2 cellular contexts compared by ENCODE assay signal in genomic region chr15:70830615-70831014, GRCh38.
A peak's percentile ranks its signal among the peaks of the same experiment; 100 is the strongest.
TF ChIP-seq lines count a peak whose summit lies in the region.

No MANE protein-coding gene starts in this region.

TF ChIP-seq in liver, 16 proteins besides CTCF, POLR2A, EP300 and RAD21:
- TF ChIP-seq, protein P1, sequence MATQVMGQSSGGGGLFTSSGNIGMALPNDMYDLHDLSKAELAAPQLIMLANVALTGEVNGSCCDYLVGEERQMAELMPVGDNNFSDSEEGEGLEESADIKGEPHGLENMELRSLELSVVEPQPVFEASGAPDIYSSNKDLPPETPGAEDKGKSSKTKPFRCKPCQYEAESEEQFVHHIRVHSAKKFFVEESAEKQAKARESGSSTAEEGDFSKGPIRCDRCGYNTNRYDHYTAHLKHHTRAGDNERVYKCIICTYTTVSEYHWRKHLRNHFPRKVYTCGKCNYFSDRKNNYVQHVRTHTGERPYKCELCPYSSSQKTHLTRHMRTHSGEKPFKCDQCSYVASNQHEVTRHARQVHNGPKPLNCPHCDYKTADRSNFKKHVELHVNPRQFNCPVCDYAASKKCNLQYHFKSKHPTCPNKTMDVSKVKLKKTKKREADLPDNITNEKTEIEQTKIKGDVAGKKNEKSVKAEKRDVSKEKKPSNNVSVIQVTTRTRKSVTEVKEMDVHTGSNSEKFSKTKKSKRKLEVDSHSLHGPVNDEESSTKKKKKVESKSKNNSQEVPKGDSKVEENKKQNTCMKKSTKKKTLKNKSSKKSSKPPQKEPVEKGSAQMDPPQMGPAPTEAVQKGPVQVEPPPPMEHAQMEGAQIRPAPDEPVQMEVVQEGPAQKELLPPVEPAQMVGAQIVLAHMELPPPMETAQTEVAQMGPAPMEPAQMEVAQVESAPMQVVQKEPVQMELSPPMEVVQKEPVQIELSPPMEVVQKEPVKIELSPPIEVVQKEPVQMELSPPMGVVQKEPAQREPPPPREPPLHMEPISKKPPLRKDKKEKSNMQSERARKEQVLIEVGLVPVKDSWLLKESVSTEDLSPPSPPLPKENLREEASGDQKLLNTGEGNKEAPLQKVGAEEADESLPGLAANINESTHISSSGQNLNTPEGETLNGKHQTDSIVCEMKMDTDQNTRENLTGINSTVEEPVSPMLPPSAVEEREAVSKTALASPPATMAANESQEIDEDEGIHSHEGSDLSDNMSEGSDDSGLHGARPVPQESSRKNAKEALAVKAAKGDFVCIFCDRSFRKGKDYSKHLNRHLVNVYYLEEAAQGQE (IDR thresholded peaks at IDR 0.05), result peak; percentile 28
- no peak for TF ChIP-seq HNF4G (IDR thresholded peaks at IDR 0.05)
- no peak for TF ChIP-seq NR2F2 (IDR thresholded peaks at IDR 0.05)
- peak; percentile 78 to 80 for TF ChIP-seq RXRA (IDR thresholded peaks at IDR 0.05)
- TF ChIP-seq ATF3 (IDR thresholded peaks at IDR 0.05), result no peak
- TF ChIP-seq JUND (IDR thresholded peaks at IDR 0.05), result peak in 1 of 2 donors; percentile 23
- peak; percentile 71 for TF ChIP-seq SP1 (IDR thresholded peaks at IDR 0.05)
- TF ChIP-seq GABPA (IDR thresholded peaks at IDR 0.05 in 1 of 2, conservative IDR thresholded peaks at IDR 0.05 in 1 of 2), result no peak
- TF ChIP-seq HNF4A (conservative IDR thresholded peaks at IDR 0.05), result peak; percentile 46 to 60
- TF ChIP-seq, protein P2, sequence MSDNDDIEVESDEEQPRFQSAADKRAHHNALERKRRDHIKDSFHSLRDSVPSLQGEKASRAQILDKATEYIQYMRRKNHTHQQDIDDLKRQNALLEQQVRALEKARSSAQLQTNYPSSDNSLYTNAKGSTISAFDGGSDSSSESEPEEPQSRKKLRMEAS (IDR thresholded peaks at IDR 0.05), result peak; percentile 28
- peak; percentile 57 for TF ChIP-seq YY1 (IDR thresholded peaks at IDR 0.05)
- TF ChIP-seq, protein P3, sequence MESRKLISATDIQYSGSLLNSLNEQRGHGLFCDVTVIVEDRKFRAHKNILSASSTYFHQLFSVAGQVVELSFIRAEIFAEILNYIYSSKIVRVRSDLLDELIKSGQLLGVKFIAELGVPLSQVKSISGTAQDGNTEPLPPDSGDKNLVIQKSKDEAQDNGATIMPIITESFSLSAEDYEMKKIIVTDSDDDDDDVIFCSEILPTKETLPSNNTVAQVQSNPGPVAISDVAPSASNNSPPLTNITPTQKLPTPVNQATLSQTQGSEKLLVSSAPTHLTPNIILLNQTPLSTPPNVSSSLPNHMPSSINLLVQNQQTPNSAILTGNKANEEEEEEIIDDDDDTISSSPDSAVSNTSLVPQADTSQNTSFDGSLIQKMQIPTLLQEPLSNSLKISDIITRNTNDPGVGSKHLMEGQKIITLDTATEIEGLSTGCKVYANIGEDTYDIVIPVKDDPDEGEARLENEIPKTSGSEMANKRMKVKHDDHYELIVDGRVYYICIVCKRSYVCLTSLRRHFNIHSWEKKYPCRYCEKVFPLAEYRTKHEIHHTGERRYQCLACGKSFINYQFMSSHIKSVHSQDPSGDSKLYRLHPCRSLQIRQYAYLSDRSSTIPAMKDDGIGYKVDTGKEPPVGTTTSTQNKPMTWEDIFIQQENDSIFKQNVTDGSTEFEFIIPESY (IDR thresholded peaks at IDR 0.05), result peak; percentile 30
- no peak for TF ChIP-seq EGR1 (IDR thresholded peaks at IDR 0.05; ENCODE audit: low read depth in 2 of 2)
- TF ChIP-seq FOXA1 (IDR thresholded peaks at IDR 0.05), result no peak
- TF ChIP-seq TAF1 (conservative IDR thresholded peaks at IDR 0.05), result no peak
- peak; percentile 32 for TF ChIP-seq FOXA2 (IDR thresholded peaks at IDR 0.05)

TF ChIP-seq in HepG2, 621 proteins besides CTCF, POLR2A, EP300 and RAD21:
- TF ChIP-seq GRHL1 (CRISPR knock-in tag; conservative IDR thresholded peaks at IDR 0.05), result no peak
